1 cellular context compared by ENCODE assay signal in the genomic region with DNA sequence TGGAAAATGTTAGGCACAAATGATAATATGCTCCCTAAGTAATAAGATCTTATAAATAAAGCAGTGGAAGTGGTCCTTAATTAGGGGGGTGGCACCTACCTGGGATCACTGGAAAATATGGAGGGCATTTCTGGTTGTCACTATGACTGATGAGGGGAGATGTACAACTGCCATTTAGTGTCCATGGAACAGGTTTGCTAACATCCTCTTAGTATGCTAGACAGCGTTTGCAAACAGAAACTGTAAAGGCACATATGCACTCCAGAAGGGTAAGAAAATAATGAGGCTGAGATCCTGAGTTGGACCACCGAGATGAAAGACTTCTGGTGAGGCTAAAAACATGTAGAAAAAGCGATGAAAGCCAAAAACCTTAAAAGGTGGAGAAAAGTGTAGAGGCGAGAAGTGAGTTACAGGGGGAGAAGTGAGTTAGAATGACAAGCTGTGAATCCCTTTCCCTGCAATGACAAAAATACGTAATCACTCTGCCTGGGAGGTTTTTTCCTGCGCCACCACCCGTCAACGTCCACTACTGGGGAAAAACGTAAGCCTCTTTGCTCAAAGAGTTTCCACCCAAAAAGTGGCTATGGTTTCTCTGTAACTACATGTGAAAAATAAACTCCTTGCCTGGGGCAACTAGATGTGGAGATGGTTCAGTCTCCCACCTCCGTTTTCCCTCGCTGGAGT.
A peak's percentile ranks its signal among the peaks of the same experiment; 100 is the strongest.
TF ChIP-seq lines count a peak whose summit lies in the region.

No MANE protein-coding gene starts in this region.

TF ChIP-seq in HepG2, 621 proteins besides CTCF, POLR2A, EP300 and RAD21:
- TF ChIP-seq ZNF543 (CRISPR knock-in tag; IDR thresholded peaks at IDR 0.05): no peak
- TF ChIP-seq, protein P1, sequence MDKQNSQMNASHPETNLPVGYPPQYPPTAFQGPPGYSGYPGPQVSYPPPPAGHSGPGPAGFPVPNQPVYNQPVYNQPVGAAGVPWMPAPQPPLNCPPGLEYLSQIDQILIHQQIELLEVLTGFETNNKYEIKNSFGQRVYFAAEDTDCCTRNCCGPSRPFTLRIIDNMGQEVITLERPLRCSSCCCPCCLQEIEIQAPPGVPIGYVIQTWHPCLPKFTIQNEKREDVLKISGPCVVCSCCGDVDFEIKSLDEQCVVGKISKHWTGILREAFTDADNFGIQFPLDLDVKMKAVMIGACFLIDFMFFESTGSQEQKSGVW (CRISPR knock-in tag; IDR thresholded peaks at IDR 0.05; ENCODE audit: borderline replicate concordance): peak; percentile 63; the same call in 1 of the 2 replicates
- TF ChIP-seq ZNF878 (CRISPR knock-in tag; IDR thresholded peaks at IDR 0.05): peak; percentile 2; the same call in 1 of the 2 replicates
- peak; percentile 89; the same call in 1 of the 2 replicates for TF ChIP-seq ZNF775 (CRISPR knock-in tag; IDR thresholded peaks at IDR 0.05; ENCODE audit: borderline replicate concordance)
- TF ChIP-seq SMAD3 (CRISPR knock-in tag; IDR thresholded peaks at IDR 0.05): 0 out of 2 replicates have a peak, but pooled peaks have one; percentile 5
- TF ChIP-seq ZNF138 (CRISPR knock-in tag; IDR thresholded peaks at IDR 0.05; ENCODE audit: low read depth): no peak
- 0 out of 2 replicates have a peak, but pooled peaks have one; percentile 1 for TF ChIP-seq ZNF713 (CRISPR knock-in tag; IDR thresholded peaks at IDR 0.05)
- 0 out of 2 replicates have a peak, but pooled peaks have one; percentile 67 for TF ChIP-seq MTF2 (CRISPR knock-in tag; IDR thresholded peaks at IDR 0.05; ENCODE audit: borderline replicate concordance)
- TF ChIP-seq, protein P2, sequence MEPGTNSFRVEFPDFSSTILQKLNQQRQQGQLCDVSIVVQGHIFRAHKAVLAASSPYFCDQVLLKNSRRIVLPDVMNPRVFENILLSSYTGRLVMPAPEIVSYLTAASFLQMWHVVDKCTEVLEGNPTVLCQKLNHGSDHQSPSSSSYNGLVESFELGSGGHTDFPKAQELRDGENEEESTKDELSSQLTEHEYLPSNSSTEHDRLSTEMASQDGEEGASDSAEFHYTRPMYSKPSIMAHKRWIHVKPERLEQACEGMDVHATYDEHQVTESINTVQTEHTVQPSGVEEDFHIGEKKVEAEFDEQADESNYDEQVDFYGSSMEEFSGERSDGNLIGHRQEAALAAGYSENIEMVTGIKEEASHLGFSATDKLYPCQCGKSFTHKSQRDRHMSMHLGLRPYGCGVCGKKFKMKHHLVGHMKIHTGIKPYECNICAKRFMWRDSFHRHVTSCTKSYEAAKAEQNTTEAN (CRISPR knock-in tag; conservative IDR thresholded peaks at IDR 0.05): no peak
- no peak for TF ChIP-seq SKI (IDR thresholded peaks at IDR 0.05; ENCODE audit: partially characterized antibody)
- peak; percentile 18; the same call in 1 of the 2 replicates for TF ChIP-seq ZBTB21 (CRISPR knock-in tag; IDR thresholded peaks at IDR 0.05)
